Comparison of ENCODE assay signal across 10 cellular contexts in genomic region chr12:75483411-75483810, GRCh38. TPM values are rescaled to one million over a fixed set of nuclear protein-coding genes. Genes with fewer than 3 reads are reported as not detected.
DNase-seq lines count a peak whose midpoint lies in the region; ATAC-seq and TF ChIP-seq lines count a peak whose summit lies in the region.
"Had no signal": no experiment of that assay in that cellular context is flagged by ENCODE, and none has a peak within 500 bp of the region (broad histone marks: within the 10 kb centered on the region; RNA-seq: fewer than 3 reads in every experiment).

No MANE protein-coding gene starts in this region.

- H3K27me3 Mint-ChIP-seq in activated CD4-positive, alpha-beta memory T cell treated with anti-CD3 and anti-CD28 coated beads, Interleukin-2, amount 10 ng/mL, durations not matched to agents 7 days and 5 days: no peaks in the 10 kb centered on the region
- peaks cover 1% of the 10 kb centered on the region for H3K27me3 Mint-ChIP-seq in activated CD4-positive, alpha-beta memory T cell treated with anti-CD3 and anti-CD28 coated beads for 36 hours
- no peaks in the 10 kb centered on the region for H3K27me3 Mint-ChIP-seq in glutamatergic neuron (ENCODE audit: unreplicated experiment)

- peaks cover 28% of the 10 kb centered on the region for H3F3A ChIP-seq in SU-DHL-6 (ENCODE audit: insufficient read depth)

- DNase-seq in activated CD4-positive, alpha-beta memory T cell treated with anti-CD3 and anti-CD28 coated beads, Interleukin-2, amount 10 ng/mL, durations not matched to agents 7 days and 5 days: no peak
- DNase-seq in activated CD4-positive, alpha-beta memory T cell treated with anti-CD3 and anti-CD28 coated beads for 36 hours: no peak
- peak; percentile 18 to 37 for DNase-seq in foreskin fibroblast
- DNase-seq in thoracic aorta (ENCODE audit: low spot score): no peak
- DNase-seq in glutamatergic neuron: no peak
- DNase-seq in NCI-H187 treated with DMSO at 0.1 percent for 48 hours (lab: John Stamatoyannopoulos, UW): no peak
- DNase-seq: activated CD4-positive, CD25-positive, alpha-beta regulatory T cell treated with anti-CD3 and anti-CD28 coated beads, Interleukin-2, amount 50 U/mL, for 72 hours had no signal

- CTCF ChIA-PET in activated CD4-positive, alpha-beta memory T cell treated with anti-CD3 and anti-CD28 coated beads, Interleukin-2, amount 10 ng/mL, durations not matched to agents 7 days and 5 days (lab: Charles Lee): interaction anchor here (0.8 to 7.7 kb wide), 10 partner anchors 9 to 554 kb away, joined by 3 to 65 read pairs (median 14); partner anchors contain the start of genes GLIPR1L1, GLIPR1L2, KRR1 and PHLDA1
- CTCF ChIA-PET in activated CD4-positive, alpha-beta memory T cell treated with anti-CD3 and anti-CD28 coated beads for 36 hours (lab: Charles Lee): interaction anchor here (0.5 to 4.0 kb wide), 13 partner anchors 9 to 622 kb away, joined by 3 to 70 read pairs (median 18); partner anchors contain the start of genes CAPS2, GLIPR1L1 and GLIPR1L2

- H3K4me1 Mint-ChIP-seq in activated CD4-positive, alpha-beta memory T cell treated with anti-CD3 and anti-CD28 coated beads, Interleukin-2, amount 10 ng/mL, durations not matched to agents 7 days and 5 days: peaks cover 67% of the 10 kb centered on the region
- H3K4me1 Mint-ChIP-seq in activated CD4-positive, alpha-beta memory T cell treated with anti-CD3 and anti-CD28 coated beads for 36 hours (ENCODE audit: low read depth): peaks cover 79% of the 10 kb centered on the region
- H3K4me1 Mint-ChIP-seq in glutamatergic neuron (ENCODE audit: low read depth, unreplicated experiment): peaks cover 6% of the 10 kb centered on the region

- H3K27me3 ChIP-seq in SU-DHL-6 (ENCODE audit: low read length): no peaks in the 10 kb centered on the region
- no peaks in the 10 kb centered on the region for H3K27me3 ChIP-seq in thoracic aorta (replicated peaks; ENCODE audit: insufficient read depth)
- H3K27me3 ChIP-seq: body of pancreas had no signal

- H3K36me3 ChIP-seq in SU-DHL-6 (ENCODE audit: low read length): no peaks in the 10 kb centered on the region
- H3K36me3 ChIP-seq in thoracic aorta: no peaks in the 10 kb centered on the region

- peak overlapping the region; percentile 64; the same call in 1 of the 2 replicates for H3K27ac ChIP-seq in SU-DHL-6 (ENCODE audit: low read depth, low read length)
- H3K27ac ChIP-seq in thoracic aorta: peak overlapping the region; percentile 88 to 89
- H3K27ac ChIP-seq: body of pancreas had no signal

- H3K4me1 ChIP-seq in thoracic aorta (ENCODE audit: control insufficient read depth in 1 of 2, low read depth in 2 of 2): peaks cover 35 to 62% of the 10 kb centered on the region in 2 donors
- H3K4me1 ChIP-seq: body of pancreas had no signal

- no peaks in the 10 kb centered on the region for H3K9me2 ChIP-seq in SU-DHL-6 (replicated peaks; ENCODE audit: insufficient read depth, low read length)

- peak overlapping the region; percentile 87 for H3K4me3 Mint-ChIP-seq in activated CD4-positive, alpha-beta memory T cell treated with anti-CD3 and anti-CD28 coated beads, Interleukin-2, amount 10 ng/mL, durations not matched to agents 7 days and 5 days
- H3K4me3 Mint-ChIP-seq in activated CD4-positive, alpha-beta memory T cell treated with anti-CD3 and anti-CD28 coated beads for 36 hours: no peak overlapping the region
- no peak overlapping the region for H3K4me3 Mint-ChIP-seq in glutamatergic neuron (ENCODE audit: unreplicated experiment)

- H3K9me3 ChIP-seq in SU-DHL-6 (ENCODE audit: insufficient read depth, low read length): no peaks in the 10 kb centered on the region
- H3K9me3 ChIP-seq in thoracic aorta: no peaks in the 10 kb centered on the region
- H3K9me3 ChIP-seq: body of pancreas had no signal

- ATAC-seq in thoracic aorta (ENCODE audit: insufficient number of reproducible peaks, low FRiP score, low read depth): no peak
- ATAC-seq in HG03571 (IDR thresholded peaks at IDR 0.05; ENCODE audit: unreplicated experiment): no peak
- ATAC-seq: body of pancreas had no signal

- H3K36me3 Mint-ChIP-seq in activated CD4-positive, alpha-beta memory T cell treated with anti-CD3 and anti-CD28 coated beads, Interleukin-2, amount 10 ng/mL, durations not matched to agents 7 days and 5 days (ENCODE audit: low read depth): peaks cover 37% of the 10 kb centered on the region
- peaks cover 6% of the 10 kb centered on the region for H3K36me3 Mint-ChIP-seq in activated CD4-positive, alpha-beta memory T cell treated with anti-CD3 and anti-CD28 coated beads for 36 hours
- H3K36me3 Mint-ChIP-seq in glutamatergic neuron (ENCODE audit: unreplicated experiment): no peaks in the 10 kb centered on the region

- H3K9ac ChIP-seq in SU-DHL-6 (ENCODE audit: low read length): no peak overlapping the region

- POLR2A ChIA-PET in activated CD4-positive, alpha-beta memory T cell treated with anti-CD3 and anti-CD28 coated beads, Interleukin-2, amount 10 ng/mL, durations not matched to agents 7 days and 5 days (lab: Charles Lee): interaction anchor here (0.9 to 3.9 kb wide), 7 partner anchors 11 to 557 kb away, joined by 3 to 17 read pairs (median 5); partner anchors contain the start of genes KRR1 and PHLDA1
- POLR2A ChIA-PET in activated CD4-positive, alpha-beta memory T cell treated with anti-CD3 and anti-CD28 coated beads for 36 hours (lab: Charles Lee): interaction anchor here (1.1 to 1.3 kb wide), 4 partner anchors 19 to 548 kb away, joined by 3 to 7 read pairs (median 4); partner anchors contain the start of genes GLIPR1L2 and PHLDA1

- no peaks in the 10 kb centered on the region for H3K9me3 Mint-ChIP-seq in activated CD4-positive, alpha-beta memory T cell treated with anti-CD3 and anti-CD28 coated beads, Interleukin-2, amount 10 ng/mL, durations not matched to agents 7 days and 5 days
- H3K9me3 Mint-ChIP-seq in activated CD4-positive, alpha-beta memory T cell treated with anti-CD3 and anti-CD28 coated beads for 36 hours: no peaks in the 10 kb centered on the region
- H3K9me3 Mint-ChIP-seq in glutamatergic neuron (ENCODE audit: unreplicated experiment): no peaks in the 10 kb centered on the region

- H3K4me3 ChIP-seq in SU-DHL-6 (ENCODE audit: insufficient read depth, low read length, poor library complexity, severe bottlenecking) (no peak overlapping the region), foreskin fibroblast (ENCODE audit: low read depth in 1 of 2, low read length in 2 of 2) (peak overlapping the region; percentile 1 to 7), thoracic aorta (peak overlapping the region; percentile 77)
- H3K4me3 ChIP-seq: body of pancreas had no signal

- peak overlapping the region; percentile 42 for H2AFZ ChIP-seq in SU-DHL-6 (ENCODE audit: low read depth, low read length, severe bottlenecking)

- no peaks in the 10 kb centered on the region; the same call in 1 of the 2 replicates for H3K79me2 ChIP-seq in SU-DHL-6 (ENCODE audit: insufficient read depth, low read length)

- peak overlapping the region; percentile 18 for H3K27ac Mint-ChIP-seq in activated CD4-positive, alpha-beta memory T cell treated with anti-CD3 and anti-CD28 coated beads, Interleukin-2, amount 10 ng/mL, durations not matched to agents 7 days and 5 days
- H3K27ac Mint-ChIP-seq in activated CD4-positive, alpha-beta memory T cell treated with anti-CD3 and anti-CD28 coated beads for 36 hours: no peak overlapping the region
- no peak overlapping the region for H3K27ac Mint-ChIP-seq in glutamatergic neuron (ENCODE audit: unreplicated experiment)

- intact Hi-C loops in activated CD4-positive, alpha-beta memory T cell treated with anti-CD3 and anti-CD28 coated beads for 36 hours (cut with micrococcal nuclease): loop anchor here (5.0 to 10.0 kb wide), 2 partner anchors 159 to 949 kb away; partner anchors contain the start of gene ATXN7L3B

- TF ChIP-seq CTCF in SU-DHL-6 (IDR thresholded peaks at IDR 0.05; ENCODE audit: insufficient read depth, low read length, poor library complexity, severe bottlenecking): no peak
- no peak for TF ChIP-seq CTCF in foreskin fibroblast (IDR thresholded peaks at IDR 0.05; ENCODE audit: low read depth, low read length)
- no peak for TF ChIP-seq CTCF in thoracic aorta (IDR thresholded peaks at IDR 0.05)
- no peak for TF ChIP-seq CTCF in glutamatergic neuron (IDR thresholded peaks at IDR 0.05; ENCODE audit: partially characterized antibody, unreplicated experiment)

- no peaks in the 10 kb centered on the region for H4K20me1 ChIP-seq in SU-DHL-6 (ENCODE audit: low read depth, low read length)

- H3K4me2 ChIP-seq in SU-DHL-6 (ENCODE audit: low read depth, low read length, poor library complexity, severe bottlenecking): peak overlapping the region; percentile 71

RNA-seq across cellular contexts. Expression of gene GLIPR1, which starts 2.9 kb away (rescaled TPM):
- total RNA-seq in activated CD4-positive, alpha-beta memory T cell treated with anti-CD3 and anti-CD28 coated beads, Interleukin-2, amount 10 ng/mL, durations not matched to agents 7 days and 5 days: 10 to 100 TPM; 52.3 to 54.7 TPM
- 1 to 10 TPM; 5.8 to 6.8 TPM for total RNA-seq in activated CD4-positive, alpha-beta memory T cell treated with anti-CD3 and anti-CD28 coated beads for 36 hours
- total RNA-seq in thoracic aorta: 100 to 1,000 TPM in 1 of 2 donors, 10 to 100 TPM in 1; 66.9 to 103 TPM
- 0.25 TPM for total RNA-seq in glutamatergic neuron (ENCODE audit: unreplicated experiment)

RNA-seq across cellular contexts. Expression of gene KRR1, which starts 28.0 kb away (rescaled TPM):
- 10 to 100 TPM; 61.8 to 67.2 TPM for total RNA-seq in activated CD4-positive, alpha-beta memory T cell treated with anti-CD3 and anti-CD28 coated beads, Interleukin-2, amount 10 ng/mL, durations not matched to agents 7 days and 5 days
- total RNA-seq in activated CD4-positive, alpha-beta memory T cell treated with anti-CD3 and anti-CD28 coated beads for 36 hours: 100 to 1,000 TPM in 1 of 2 experiments, 10 to 100 TPM in 1; 96.6 to 106 TPM
- 10 to 100 TPM; 30.6 to 46.8 TPM for total RNA-seq in thoracic aorta
- 57.7 TPM for total RNA-seq in glutamatergic neuron (ENCODE audit: unreplicated experiment)

Comparison
In these comparisons a context has a peak if more than half of its experiments do, and no peak if none do; other contexts are left out.
1. RNA of gene GLIPR1, which starts 2.9 kb away (total RNA-seq): 66.9 to 103 TPM in thoracic aorta and 52.3 to 54.7 TPM in activated CD4-positive, alpha-beta memory T cell treated with anti-CD3 and anti-CD28 coated beads, Interleukin-2, amount 10 ng/mL, durations not matched to agents 7 days and 5 days; 5.8 to 6.8 TPM in activated CD4-positive, alpha-beta memory T cell treated with anti-CD3 and anti-CD28 coated beads for 36 hours and 0.25 TPM in glutamatergic neuron (single experiment); every median in the first group is over 4 times any median in the second.
2. DNase-seq: peak in foreskin fibroblast (2 of 2); none in activated CD4-positive, alpha-beta memory T cell treated with anti-CD3 and anti-CD28 coated beads, Interleukin-2, amount 10 ng/mL, durations not matched to agents 7 days and 5 days (single experiment), activated CD4-positive, alpha-beta memory T cell treated with anti-CD3 and anti-CD28 coated beads for 36 hours (single experiment), thoracic aorta (single experiment), glutamatergic neuron (single experiment) and NCI-H187 treated with DMSO at 0.1 percent for 48 hours (single experiment).